In genomic region chr14:63745858-63746425, GRCh38 we compare ENCODE assay signal across 8 cellular contexts. TPM values are rescaled to one million over a fixed set of nuclear protein-coding genes. Genes with fewer than 3 reads are reported as not detected.
DNase-seq lines count a peak whose midpoint lies in the region; ATAC-seq and TF ChIP-seq lines count a peak whose summit lies in the region.

No MANE protein-coding gene starts in this region.

- no peaks in the 10 kb centered on the region for H3K9me3 ChIP-seq in OCI-LY1 (ENCODE audit: low read length)

- H3K79me2 ChIP-seq in OCI-LY1 (ENCODE audit: insufficient read depth, low read length), result no peaks in the 10 kb centered on the region

- peak; percentile 33 for DNase-seq in mucosa of gallbladder (ENCODE audit: low spot score)
- DNase-seq in GM10266 (ENCODE audit: extremely low spot score), result no peak
- no peak for DNase-seq in COLO829 (ENCODE audit: low spot score)
- DNase-seq in caudate nucleus (lab: John Stamatoyannopoulos, UW), result no peak
- DNase-seq in NCI-H748 (lab: John Stamatoyannopoulos, UW; ENCODE audit: unreplicated experiment), result no peak

- peak overlapping the region; percentile 65 for H3K4me2 ChIP-seq in OCI-LY1 (ENCODE audit: low read length)

- H3K27ac ChIP-seq in OCI-LY1 (ENCODE audit: low read depth, low read length, poor library complexity, severe bottlenecking) (peak overlapping the region; percentile 97), caudate nucleus (ENCODE audit: low read depth, low read length) (no peak overlapping the region)

- no peaks in the 10 kb centered on the region for H3K36me3 ChIP-seq in OCI-LY1 (ENCODE audit: insufficient read depth, low read length)

- H2AFZ ChIP-seq in OCI-LY1 (ENCODE audit: low read length), result no peak overlapping the region

- H3K4me1 ChIP-seq in OCI-LY1 (ENCODE audit: insufficient read depth, low read length, severe bottlenecking), result peaks cover 55% of the 10 kb centered on the region

- no peaks in the 10 kb centered on the region for H4K20me1 ChIP-seq in OCI-LY1 (ENCODE audit: insufficient read depth, low read length)

- peaks cover 4% of the 10 kb centered on the region; the same call in 1 of the 2 replicates for H3F3A ChIP-seq in OCI-LY1 (ENCODE audit: insufficient read depth, low read length)

- peak overlapping the region; percentile 58 for H3K9ac ChIP-seq in OCI-LY1 (ENCODE audit: low read length)

- peak overlapping the region; percentile 43 for H3K4me3 ChIP-seq in OCI-LY1 (ENCODE audit: low read depth, low read length, poor library complexity, severe bottlenecking)

- peak; percentile 75 for ATAC-seq in GM19023 (IDR thresholded peaks at IDR 0.05; ENCODE audit: unreplicated experiment)
- ATAC-seq in HG02763 (IDR thresholded peaks at IDR 0.05; ENCODE audit: unreplicated experiment), result peak; percentile 54

- no peaks in the 10 kb centered on the region for H3K9me2 ChIP-seq in OCI-LY1 (ENCODE audit: low read depth, low read length)

- no peaks in the 10 kb centered on the region for H3K27me3 ChIP-seq in OCI-LY1 (ENCODE audit: insufficient read depth, low read length)

- TF ChIP-seq CTCF in OCI-LY1 (IDR thresholded peaks at IDR 0.05; ENCODE audit: low read length), result no peak
- TF ChIP-seq CTCF in GM10266 (IDR thresholded peaks at IDR 0.05; ENCODE audit: control insufficient read depth, insufficient read depth, low read depth, missing control alignments), result no peak

RNA-seq across cellular contexts. Expression of gene SGPP1, which starts 18.1 kb away (rescaled TPM):
- total RNA-seq in mucosa of gallbladder, result 30.2 TPM
